ENCODE assay signal across 13 cellular contexts in the genomic region with DNA sequence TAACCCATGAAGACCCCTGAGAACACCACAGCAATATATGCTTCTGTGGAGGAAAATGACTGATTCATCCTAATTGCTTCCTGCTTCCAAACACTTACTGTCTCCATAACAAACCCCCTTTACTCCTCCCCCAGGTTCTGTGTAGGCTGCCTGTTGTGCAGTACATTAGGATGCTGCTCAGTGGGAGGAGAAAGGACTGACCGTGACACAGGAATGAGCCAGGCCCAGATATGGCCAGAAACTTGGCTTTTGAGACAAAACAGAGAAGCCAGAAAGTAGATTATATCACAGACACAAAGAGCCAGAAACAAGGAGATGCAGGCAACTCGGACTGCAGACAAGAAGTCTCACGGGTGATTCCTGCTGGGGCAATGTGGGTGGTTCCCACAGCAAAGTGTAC.
A peak's percentile ranks its signal among the peaks of the same experiment; 100 is the strongest.
DNase-seq lines count a peak whose midpoint lies in the region; ATAC-seq, FAIRE-seq and TF ChIP-seq lines count a peak whose summit lies in the region.
"Had no signal": no experiment of that assay in that cellular context is flagged by ENCODE, and none has a peak within 500 bp of the region (broad histone marks: within the 10 kb centered on the region; RNA-seq: fewer than 3 reads in every experiment).

No MANE protein-coding gene starts in this region.

- H3K36me3 ChIP-seq in MG63 (no peaks in the 10 kb centered on the region), neuronal stem cell (replicated peaks in 1 of 2; ENCODE audit: control insufficient read depth in 2 of 2, insufficient read depth in 2 of 2, low read length in 2 of 2) (no peaks in the 10 kb centered on the region), kidney (ENCODE audit: control insufficient read depth in 1 of 2, insufficient read depth in 2 of 2, low read length in 2 of 2) (no peaks in the 10 kb centered on the region), mucosa of descending colon (ENCODE audit: low read depth) (no peaks in the 10 kb centered on the region)
- H3K36me3 ChIP-seq: right lobe of liver, thoracic aorta had no signal

- H2BK5ac ChIP-seq in neuronal stem cell (ENCODE audit: low read length), result no peak overlapping the region

- H2AK5ac ChIP-seq in neuronal stem cell (ENCODE audit: low read depth, low read length), result no peak overlapping the region

- H3K27ac Mint-ChIP-seq in chondrocyte (ENCODE audit: unreplicated experiment), result peak overlapping the region; percentile 1
- H3K27ac Mint-ChIP-seq: activated CD4-positive, alpha-beta T cell treated with anti-CD3 and anti-CD28 coated beads, Interleukin-2, amount 10 ng/mL, durations not matched to agents 7 days and 5 days had no signal

- H2BK15ac ChIP-seq in neuronal stem cell (ENCODE audit: low read length), result no peak overlapping the region

- no peak overlapping the region for H3K14ac ChIP-seq in neuronal stem cell (ENCODE audit: low read length)

- H3K4me2 ChIP-seq in neuronal stem cell (ENCODE audit: insufficient read depth, low read length, poor library complexity, severe bottlenecking), result no peak overlapping the region

- no peak for FAIRE-seq in kidney (lab: Jason Lieb, UNC)

- peaks cover 59% of the 10 kb centered on the region for H3K4me1 Mint-ChIP-seq in chondrocyte (ENCODE audit: low read depth)

- H3K27me3 ChIP-seq in MG63 (no peaks in the 10 kb centered on the region), neuronal stem cell (ENCODE audit: control insufficient read depth in 3 of 3, insufficient read depth in 3 of 3, low read depth in 1 of 3, low read length in 3 of 3) (no peaks in the 10 kb centered on the region)
- H3K27me3 ChIP-seq: right lobe of liver had no signal

- no peak overlapping the region for H3K23ac ChIP-seq in neuronal stem cell (ENCODE audit: low read depth, low read length, poor library complexity)

- ATAC-seq in mucosa of descending colon, result no peak
- ATAC-seq: right lobe of liver had no signal

- H3K9me3 Mint-ChIP-seq in chondrocyte (ENCODE audit: low read depth), result no peaks in the 10 kb centered on the region
- H3K9me3 Mint-ChIP-seq: activated CD4-positive, alpha-beta T cell treated with anti-CD3 and anti-CD28 coated beads, Interleukin-2, amount 10 ng/mL, durations not matched to agents 7 days and 5 days had no signal

- H3K27ac ChIP-seq in neuronal stem cell (replicated peaks; ENCODE audit: low read length) (no peak overlapping the region), kidney (ENCODE audit: low read depth in 2 of 2, low read length in 2 of 2) (no peak overlapping the region)
- H3K27ac ChIP-seq: right lobe of liver, thoracic aorta had no signal

- H3K36me3 Mint-ChIP-seq in chondrocyte (ENCODE audit: low read depth), result no peaks in the 10 kb centered on the region

- no peaks in the 10 kb centered on the region for H3K27me3 Mint-ChIP-seq in chondrocyte (ENCODE audit: low read depth)

- no peaks in the 10 kb centered on the region for H3K79me1 ChIP-seq in neuronal stem cell (ENCODE audit: low read depth, low read length)

- H3K4me1 ChIP-seq in neuronal stem cell (ENCODE audit: control insufficient read depth in 2 of 2, insufficient read depth in 1 of 2, low read depth in 1 of 2, low read length in 2 of 2), result peaks cover 20 to 36% of the 10 kb centered on the region in 2 donors
- H3K4me1 ChIP-seq in kidney (ENCODE audit: control insufficient read depth in 1 of 2, insufficient read depth in 1 of 2, low read depth in 1 of 2, low read length in 2 of 2), result peaks cover 0 to 6% of the 10 kb centered on the region in 2 donors
- peaks cover 4% of the 10 kb centered on the region for H3K4me1 ChIP-seq in mucosa of descending colon (ENCODE audit: low read depth)
- H3K4me1 ChIP-seq: right lobe of liver had no signal

- H3K18ac ChIP-seq in neuronal stem cell (ENCODE audit: low read length), result no peak overlapping the region

- H3K4ac ChIP-seq in neuronal stem cell (ENCODE audit: low read length), result no peak overlapping the region

- peak overlapping the region; percentile 71 for H2AFZ ChIP-seq in neuronal stem cell (ENCODE audit: low read length)

- H3K9me3 ChIP-seq in MG63, result no peaks in the 10 kb centered on the region
- H3K9me3 ChIP-seq in neuronal stem cell (replicated peaks in 1 of 2; ENCODE audit: control insufficient read depth in 2 of 2, insufficient read depth in 1 of 2, low read depth in 1 of 2, low read length in 2 of 2), result no peaks in the 10 kb centered on the region
- H3K9me3 ChIP-seq in kidney (ENCODE audit: control insufficient read depth in 1 of 2, low read length in 2 of 2), result no peaks in the 10 kb centered on the region
- no peaks in the 10 kb centered on the region for H3K9me3 ChIP-seq in mucosa of descending colon
- H3K9me3 ChIP-seq: right lobe of liver, thoracic aorta had no signal

- intact Hi-C loops in kidney (cut with DNase I), result no loop called here
- intact Hi-C loops in mucosa of descending colon (cut with DNase I, micrococcal nuclease), result no loop called here

- no peak overlapping the region for H4K91ac ChIP-seq in neuronal stem cell (ENCODE audit: low read depth, low read length, poor library complexity)

- WGBS in neuronal stem cell (ENCODE audit: extremely low coverage in 2 of 2, insufficient read length in 2 of 2, insufficient replicate concordance in 1 of 2), 2 donors, result no CpG with 5 or more reads among the region's 3 CpGs

- H3K4me3 ChIP-seq in MG63 (no peak overlapping the region), neuronal stem cell (ENCODE audit: low read length in 2 of 2) (no peak overlapping the region), kidney (ENCODE audit: low read length in 2 of 2) (no peak overlapping the region), mucosa of descending colon (no peak overlapping the region)
- H3K4me3 ChIP-seq: right lobe of liver, thoracic aorta had no signal

- no peak overlapping the region for H2BK120ac ChIP-seq in neuronal stem cell (ENCODE audit: low read depth, low read length)

- H3K4me3 Mint-ChIP-seq in chondrocyte (ENCODE audit: unreplicated experiment), result no peak overlapping the region
- H3K4me3 Mint-ChIP-seq: activated CD4-positive, alpha-beta T cell treated with anti-CD3 and anti-CD28 coated beads, Interleukin-2, amount 10 ng/mL, durations not matched to agents 7 days and 5 days had no signal

- peak; percentile 80 for DNase-seq in EH (ENCODE audit: low read depth)
- DNase-seq in MG63, result peak; percentile 55
- DNase-seq in chondrocyte (ENCODE audit: low spot score), result no peak
- no peak for DNase-seq in neuronal stem cell (ENCODE audit: low spot score)
- no peak for DNase-seq in T-helper 9 cell
- DNase-seq in effector CD8-positive, alpha-beta T cell (lab: John Stamatoyannopoulos, UW), result no peak
- no peak for DNase-seq in kidney
- no peak for DNase-seq in mucosa of descending colon
- DNase-seq: activated CD4-positive, alpha-beta T cell treated with anti-CD3 and anti-CD28 coated beads, Interleukin-2, amount 10 ng/mL, durations not matched to agents 7 days and 5 days; central memory CD4-positive, alpha-beta T cell; KG1; right lobe of liver had no signal

- TF ChIP-seq CTCF in chondrocyte (IDR thresholded peaks at IDR 0.05) (no peak), kidney (IDR thresholded peaks at IDR 0.05; ENCODE audit: borderline replicate concordance, extremely low read depth, insufficient read depth) (no peak), mucosa of descending colon (IDR thresholded peaks at IDR 0.05) (no peak)

- no peak overlapping the region for H3K9ac ChIP-seq in neuronal stem cell (ENCODE audit: low read depth, low read length, poor library complexity)
- H3K9ac ChIP-seq in kidney (ENCODE audit: low read length in 2 of 2), result no peak overlapping the region

- H4K8ac ChIP-seq in neuronal stem cell (ENCODE audit: low read depth, low read length), result no peak overlapping the region

- no peak overlapping the region for H2BK12ac ChIP-seq in neuronal stem cell (ENCODE audit: low read length)

Comparison
In these comparisons a context has a peak if more than half of its experiments do, and no peak if none do; other contexts are left out.
1. DNase-seq: peak in EH (single experiment) and MG63 (single experiment); none in chondrocyte (single experiment), neuronal stem cell (single experiment), T-helper 9 cell (single experiment), effector CD8-positive, alpha-beta T cell (single experiment), kidney (single experiment) and mucosa of descending colon (0 of 3).